In genomic region chr7:50976064-50976463, GRCh38 we compare ENCODE assay signal across 8 cellular contexts.
"Had no signal": no experiment of that assay in that cellular context is flagged by ENCODE, and none has a peak within 500 bp of the region (broad histone marks: within the 10 kb centered on the region; RNA-seq: fewer than 3 reads in every experiment).

No MANE protein-coding gene starts in this region.

- ATAC-seq: GM12878 had no signal

- FAIRE-seq: G401.6, GM12878, GM12891, GM12892, GM18507, GM19239 had no signal

- H3K4me3 ChIP-seq: GM12878 had no signal

- DNase-seq: GDM1, GF-D8 had no signal
